In genomic region chr9:524008-524407, GRCh38 we compare ENCODE assay signal across 11 cellular contexts.
"Had no signal": no experiment of that assay in that cellular context is flagged by ENCODE, and none has a peak within 500 bp of the region (broad histone marks: within the 10 kb centered on the region; RNA-seq: fewer than 3 reads in every experiment).

No MANE protein-coding gene starts in this region.

- H3K9me3 Mint-ChIP-seq: activated B cell treated with CpG ODN at 0.5 μM for 24 hours; activated naive CD4-positive, alpha-beta T cell treated with anti-CD3 and anti-CD28 coated beads, Interleukin-2, amount 50 U/mL, for 72 hours; activated T-helper 2 cell treated with anti-CD3 and anti-CD28 coated beads, Interferon-gamma antibody, Interleukin-2, Interleukin-4, amounts not matched to agents 10 μg/mL and 5 μg/mL and 100 μg/mL, durations not matched to agents 14 hours and 24 hours and 36 hours; brain; T-helper 1 cell treated with Interleukin-12 subunit alpha and Interleukin-12 subunit beta and Interleukin-4 antibody, amounts not matched to agents 30 μg/mL and 1 μg/mL, for 36 hours had no signal

- H3K4me3 ChIP-seq: tibial artery had no signal

- H3K27me3 ChIP-seq: tibial artery had no signal

- H3K4me3 Mint-ChIP-seq: activated B cell treated with CpG ODN at 0.5 μM for 24 hours; brain; T-helper 1 cell treated with Interleukin-12 subunit alpha and Interleukin-12 subunit beta and Interleukin-4 antibody, amounts not matched to agents 30 μg/mL and 1 μg/mL, for 36 hours had no signal

- H3K27ac ChIP-seq: tibial artery had no signal

- DNase-seq: activated B cell treated with CpG ODN at 0.5 μM for 24 hours, amniotic stem cell, hypothalamus, mesendoderm, SHP77, tibial artery had no signal

- H3K27ac Mint-ChIP-seq: activated B cell treated with CpG ODN at 0.5 μM for 24 hours; activated naive CD4-positive, alpha-beta T cell treated with anti-CD3 and anti-CD28 coated beads, Interleukin-2, amount 50 U/mL, for 72 hours; activated T-helper 2 cell treated with anti-CD3 and anti-CD28 coated beads, Interferon-gamma antibody, Interleukin-2, Interleukin-4, amounts not matched to agents 10 μg/mL and 5 μg/mL and 100 μg/mL, durations not matched to agents 14 hours and 24 hours and 36 hours; T-helper 1 cell treated with Interleukin-12 subunit alpha and Interleukin-12 subunit beta and Interleukin-4 antibody, amounts not matched to agents 30 μg/mL and 1 μg/mL, for 36 hours had no signal

- H3K36me3 ChIP-seq: tibial artery had no signal

- H3K36me3 Mint-ChIP-seq: activated naive CD4-positive, alpha-beta T cell treated with anti-CD3 and anti-CD28 coated beads, Interleukin-2, amount 50 U/mL, for 72 hours; brain had no signal

- H3K27me3 Mint-ChIP-seq: activated B cell treated with CpG ODN at 0.5 μM for 24 hours, brain had no signal

- ATAC-seq: activated naive CD4-positive, alpha-beta T cell treated with anti-CD3 and anti-CD28 coated beads, Interleukin-2, amount 50 U/mL, for 72 hours; SK-N-SH treated with all-trans-retinoic acid at 6 μM for 48 hours had no signal

- H3K9me3 ChIP-seq: tibial artery had no signal
